16 cellular contexts compared by ENCODE assay signal in the genomic region with DNA sequence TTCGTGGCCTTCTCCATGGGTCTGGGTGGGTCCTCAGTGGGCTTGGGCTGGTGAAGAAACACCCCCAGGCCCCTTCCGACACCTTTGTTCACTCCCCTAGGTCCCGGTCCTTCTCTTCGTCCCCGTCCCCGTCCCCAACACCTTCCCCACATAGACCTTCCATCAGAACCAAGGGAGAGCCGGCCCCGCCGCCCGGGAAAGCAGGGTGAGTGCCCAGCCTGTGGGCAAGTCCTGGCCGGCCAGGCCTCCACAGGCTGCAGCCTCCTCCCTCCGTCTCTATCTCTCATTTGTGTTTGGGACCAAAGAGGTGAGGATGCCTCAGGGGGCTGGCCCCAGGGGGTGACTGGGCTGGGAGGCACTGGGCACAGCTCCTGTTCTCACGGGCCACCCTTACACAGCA. TPM values are rescaled to one million over a fixed set of nuclear protein-coding genes. Genes with fewer than 3 reads are reported as not detected.
DNase-seq lines count a peak whose midpoint lies in the region; ATAC-seq and TF ChIP-seq lines count a peak whose summit lies in the region.
"Had no signal": no experiment of that assay in that cellular context is flagged by ENCODE, and none has a peak within 500 bp of the region (broad histone marks: within the 10 kb centered on the region; RNA-seq: fewer than 3 reads in every experiment).

No MANE protein-coding gene starts in this region.

- CTCF ChIA-PET in activated CD8-positive, alpha-beta T cell treated with anti-CD3 and anti-CD28 coated beads, Interleukin-2, amount 10 ng/mL, durations not matched to agents 7 days and 5 days (lab: Charles Lee), result no interaction called here
- CTCF ChIA-PET in activated CD8-positive, alpha-beta T cell treated with anti-CD3 and anti-CD28 coated beads for 36 hours (lab: Charles Lee), result no interaction called here

- H3K9me3 Mint-ChIP-seq in activated CD8-positive, alpha-beta T cell treated with anti-CD3 and anti-CD28 coated beads, Interleukin-2, amount 10 ng/mL, durations not matched to agents 7 days and 5 days (ENCODE audit: insufficient read depth), result no peaks in the 10 kb centered on the region
- H3K9me3 Mint-ChIP-seq in activated CD8-positive, alpha-beta T cell treated with anti-CD3 and anti-CD28 coated beads for 36 hours, result no peaks in the 10 kb centered on the region
- no peaks in the 10 kb centered on the region for H3K9me3 Mint-ChIP-seq in activated T-helper 17 cell treated with anti-CD3 and anti-CD28 coated beads, Interleukin-2, amount 50 U/mL, for 72 hours
- no peaks in the 10 kb centered on the region for H3K9me3 Mint-ChIP-seq in effector memory CD8-positive, alpha-beta T cell
- H3K9me3 Mint-ChIP-seq in stimulated activated effector memory CD8-positive, alpha-beta T cell treated with anti-CD3 and anti-CD28 coated beads, Interleukin-12 subunit alpha, Interleukin-12 subunit beta, amount 100 ng/mL, for 72 hours, result no peaks in the 10 kb centered on the region
- H3K9me3 Mint-ChIP-seq: H9 had no signal

- no peak for TF ChIP-seq CTCF in activated CD8-positive, alpha-beta T cell treated with anti-CD3 and anti-CD28 coated beads for 36 hours (IDR thresholded peaks at IDR 0.05)
- TF ChIP-seq CTCF in BE2C (IDR thresholded peaks at IDR 0.05; ENCODE audit: low read depth, low read length), result no peak

- H3K4me3 Mint-ChIP-seq in activated CD8-positive, alpha-beta T cell treated with anti-CD3 and anti-CD28 coated beads, Interleukin-2, amount 10 ng/mL, durations not matched to agents 7 days and 5 days, result no peak overlapping the region
- no peak overlapping the region for H3K4me3 Mint-ChIP-seq in activated CD8-positive, alpha-beta T cell treated with anti-CD3 and anti-CD28 coated beads for 36 hours
- no peak overlapping the region for H3K4me3 Mint-ChIP-seq in activated T-helper 17 cell treated with anti-CD3 and anti-CD28 coated beads, Interleukin-2, amount 50 U/mL, for 72 hours
- H3K4me3 Mint-ChIP-seq in effector memory CD8-positive, alpha-beta T cell, result no peak overlapping the region
- no peak overlapping the region for H3K4me3 Mint-ChIP-seq in stimulated activated effector memory CD8-positive, alpha-beta T cell treated with anti-CD3 and anti-CD28 coated beads, Interleukin-12 subunit alpha, Interleukin-12 subunit beta, amount 100 ng/mL, for 72 hours
- H3K4me3 Mint-ChIP-seq: H9 had no signal

- peaks cover 25% of the 10 kb centered on the region for H3K4me1 Mint-ChIP-seq in activated CD8-positive, alpha-beta T cell treated with anti-CD3 and anti-CD28 coated beads, Interleukin-2, amount 10 ng/mL, durations not matched to agents 7 days and 5 days (ENCODE audit: low read depth)
- peaks cover 24% of the 10 kb centered on the region for H3K4me1 Mint-ChIP-seq in activated CD8-positive, alpha-beta T cell treated with anti-CD3 and anti-CD28 coated beads for 36 hours (ENCODE audit: low read depth)
- peaks cover 6% of the 10 kb centered on the region for H3K4me1 Mint-ChIP-seq in activated T-helper 17 cell treated with anti-CD3 and anti-CD28 coated beads, Interleukin-2, amount 50 U/mL, for 72 hours
- H3K4me1 Mint-ChIP-seq in effector memory CD8-positive, alpha-beta T cell (ENCODE audit: low read depth in 2 of 2), result peaks cover 24 to 30% of the 10 kb centered on the region in 2 donors
- H3K4me1 Mint-ChIP-seq in stimulated activated effector memory CD8-positive, alpha-beta T cell treated with anti-CD3 and anti-CD28 coated beads, Interleukin-12 subunit alpha, Interleukin-12 subunit beta, amount 100 ng/mL, for 72 hours, result peaks cover 49% of the 10 kb centered on the region

- no peak for ATAC-seq in activated CD8-positive, alpha-beta T cell treated with anti-CD3 and anti-CD28 coated beads, Interleukin-2, amount 10 ng/mL, durations not matched to agents 7 days and 5 days
- ATAC-seq in activated CD8-positive, alpha-beta T cell treated with anti-CD3 and anti-CD28 coated beads for 36 hours, result no peak
- ATAC-seq in activated T-helper 17 cell treated with anti-CD3 and anti-CD28 coated beads, Interleukin-2, amount 50 U/mL, for 72 hours (replicated peaks), result no peak
- ATAC-seq in effector memory CD8-positive, alpha-beta T cell (replicated peaks), result no peak
- no peak for ATAC-seq in stimulated activated effector memory CD8-positive, alpha-beta T cell treated with anti-CD3 and anti-CD28 coated beads, Interleukin-12 subunit alpha, Interleukin-12 subunit beta, amount 100 ng/mL, for 72 hours
- ATAC-seq: A549 had no signal

- POLR2A ChIA-PET in activated CD8-positive, alpha-beta T cell treated with anti-CD3 and anti-CD28 coated beads, Interleukin-2, amount 10 ng/mL, durations not matched to agents 7 days and 5 days (lab: Charles Lee), result no interaction called here
- POLR2A ChIA-PET in activated CD8-positive, alpha-beta T cell treated with anti-CD3 and anti-CD28 coated beads for 36 hours (lab: Charles Lee), result no interaction called here

- intact Hi-C loops in activated CD8-positive, alpha-beta T cell treated with anti-CD3 and anti-CD28 coated beads for 36 hours (cut with micrococcal nuclease), result no loop called here

- H3K9me3 ChIP-seq in BE2C, result no peaks in the 10 kb centered on the region
- H3K9me3 ChIP-seq: A549; BLaER1 treated with 17β-estradiol and CSF1 and Interleukin-3, amounts not matched to agents 10 nM and 100 nM had no signal

- no peaks in the 10 kb centered on the region for H3K27me3 Mint-ChIP-seq in activated CD8-positive, alpha-beta T cell treated with anti-CD3 and anti-CD28 coated beads, Interleukin-2, amount 10 ng/mL, durations not matched to agents 7 days and 5 days (ENCODE audit: low read depth)
- no peaks in the 10 kb centered on the region for H3K27me3 Mint-ChIP-seq in activated CD8-positive, alpha-beta T cell treated with anti-CD3 and anti-CD28 coated beads for 36 hours
- no peaks in the 10 kb centered on the region for H3K27me3 Mint-ChIP-seq in activated T-helper 17 cell treated with anti-CD3 and anti-CD28 coated beads, Interleukin-2, amount 50 U/mL, for 72 hours
- H3K27me3 Mint-ChIP-seq in effector memory CD8-positive, alpha-beta T cell, result no peaks in the 10 kb centered on the region

- peaks cover 53% of the 10 kb centered on the region for H3K36me3 Mint-ChIP-seq in activated CD8-positive, alpha-beta T cell treated with anti-CD3 and anti-CD28 coated beads, Interleukin-2, amount 10 ng/mL, durations not matched to agents 7 days and 5 days (ENCODE audit: low read depth)
- peaks cover 41% of the 10 kb centered on the region for H3K36me3 Mint-ChIP-seq in activated CD8-positive, alpha-beta T cell treated with anti-CD3 and anti-CD28 coated beads for 36 hours (ENCODE audit: low read depth)
- H3K36me3 Mint-ChIP-seq in activated T-helper 17 cell treated with anti-CD3 and anti-CD28 coated beads, Interleukin-2, amount 50 U/mL, for 72 hours (ENCODE audit: low read depth), result peaks cover 92% of the 10 kb centered on the region
- peaks cover 84% of the 10 kb centered on the region for H3K36me3 Mint-ChIP-seq in effector memory CD8-positive, alpha-beta T cell (ENCODE audit: insufficient read depth)
- peaks cover 95% of the 10 kb centered on the region for H3K36me3 Mint-ChIP-seq in stimulated activated effector memory CD8-positive, alpha-beta T cell treated with anti-CD3 and anti-CD28 coated beads, Interleukin-12 subunit alpha, Interleukin-12 subunit beta, amount 100 ng/mL, for 72 hours

- no peak for DNase-seq in activated CD8-positive, alpha-beta T cell treated with anti-CD3 and anti-CD28 coated beads, Interleukin-2, amount 10 ng/mL, durations not matched to agents 7 days and 5 days
- DNase-seq in activated CD8-positive, alpha-beta T cell treated with anti-CD3 and anti-CD28 coated beads for 36 hours, result no peak
- DNase-seq in effector memory CD8-positive, alpha-beta T cell, result no peak
- no peak for DNase-seq in stimulated activated effector memory CD8-positive, alpha-beta T cell treated with anti-CD3 and anti-CD28 coated beads, Interleukin-12 subunit alpha, Interleukin-12 subunit beta, amount 100 ng/mL, for 72 hours (ENCODE audit: low spot score in 2 of 2)
- DNase-seq in BE2C, result no peak
- no peak for DNase-seq in activated CD8-positive, alpha-beta memory T cell treated with anti-CD3 and anti-CD28 coated beads for 24 hours
- DNase-seq in HT-29 (ENCODE audit: low spot score), result no peak
- DNase-seq: AML-193, DMS153, DMS79, GF-D8, H9 had no signal

- peak overlapping the region; percentile 25 for H3K27ac Mint-ChIP-seq in activated CD8-positive, alpha-beta T cell treated with anti-CD3 and anti-CD28 coated beads, Interleukin-2, amount 10 ng/mL, durations not matched to agents 7 days and 5 days
- H3K27ac Mint-ChIP-seq in activated CD8-positive, alpha-beta T cell treated with anti-CD3 and anti-CD28 coated beads for 36 hours, result no peak overlapping the region
- peak overlapping the region; percentile 72 for H3K27ac Mint-ChIP-seq in activated T-helper 17 cell treated with anti-CD3 and anti-CD28 coated beads, Interleukin-2, amount 50 U/mL, for 72 hours
- peak overlapping the region; percentile 91 to 97 for H3K27ac Mint-ChIP-seq in effector memory CD8-positive, alpha-beta T cell
- H3K27ac Mint-ChIP-seq in stimulated activated effector memory CD8-positive, alpha-beta T cell treated with anti-CD3 and anti-CD28 coated beads, Interleukin-12 subunit alpha, Interleukin-12 subunit beta, amount 100 ng/mL, for 72 hours, result peak overlapping the region; percentile 93
- H3K27ac Mint-ChIP-seq: H9 had no signal

- peaks cover 64% of the 10 kb centered on the region for H3K36me3 ChIP-seq in BE2C

- H3K4me1 ChIP-seq in BE2C, result no peaks in the 10 kb centered on the region
- H3K4me1 ChIP-seq: A549 had no signal

- no peak overlapping the region for H3K4me3 ChIP-seq in BE2C (ENCODE audit: low read depth, low read length)
- H3K4me3 ChIP-seq: A549; BLaER1 treated with 17β-estradiol and CSF1 and Interleukin-3, amounts not matched to agents 10 nM and 100 nM had no signal

- H3K27me3 ChIP-seq in BE2C, result no peaks in the 10 kb centered on the region
- H3K27me3 ChIP-seq: BLaER1 treated with 17β-estradiol and CSF1 and Interleukin-3, amounts not matched to agents 10 nM and 100 nM had no signal

RNA-seq across cellular contexts. Expression of a gene that starts 14.5 kb away (rescaled TPM):
- under 1 TPM in 1 of 2 experiments, not detected in 1; 0.37 TPM for total RNA-seq in activated CD8-positive, alpha-beta T cell treated with anti-CD3 and anti-CD28 coated beads, Interleukin-2, amount 10 ng/mL, durations not matched to agents 7 days and 5 days
- total RNA-seq in activated CD8-positive, alpha-beta T cell treated with anti-CD3 and anti-CD28 coated beads for 36 hours, result under 1 TPM in 1 of 2 experiments, not detected in 1; 0.31 TPM
- total RNA-seq in activated T-helper 17 cell treated with anti-CD3 and anti-CD28 coated beads, Interleukin-2, amount 50 U/mL, for 72 hours, result under 1 TPM; 0.42 to 0.56 TPM
- not detected for polyA plus RNA-seq in BE2C (2012; ENCODE audit: insufficient read depth, insufficient read length, low read depth)
- total RNA-seq in HT-29 (2014; rRNA removed; shearing (Covaris generic)), result 0.28 TPM in 1 of 2 replicates, not detected in the other
- total RNA-seq: Daoy had no signal
- polyA plus RNA-seq: A549 had no signal

RNA-seq across cellular contexts. Expression of a gene that starts 27.0 kb away (rescaled TPM):
- total RNA-seq in activated CD8-positive, alpha-beta T cell treated with anti-CD3 and anti-CD28 coated beads, Interleukin-2, amount 10 ng/mL, durations not matched to agents 7 days and 5 days, result 100 to 1,000 TPM; 568 to 599 TPM
- 100 to 1,000 TPM; 230 to 236 TPM for total RNA-seq in activated CD8-positive, alpha-beta T cell treated with anti-CD3 and anti-CD28 coated beads for 36 hours
- 100 to 1,000 TPM; 242 to 290 TPM for total RNA-seq in activated T-helper 17 cell treated with anti-CD3 and anti-CD28 coated beads, Interleukin-2, amount 50 U/mL, for 72 hours
- 154 TPM for polyA plus RNA-seq in BE2C (2012; ENCODE audit: insufficient read depth, insufficient read length, low read depth)
- 1,584 and 1,604 TPM in 2 replicates for total RNA-seq in HT-29 (2014; rRNA removed; shearing (Covaris generic))

RNA-seq across cellular contexts. Expression of a gene that starts 39.0 kb away (rescaled TPM):
- 10 to 100 TPM; 86.0 to 96.1 TPM for total RNA-seq in activated CD8-positive, alpha-beta T cell treated with anti-CD3 and anti-CD28 coated beads, Interleukin-2, amount 10 ng/mL, durations not matched to agents 7 days and 5 days
- total RNA-seq in activated CD8-positive, alpha-beta T cell treated with anti-CD3 and anti-CD28 coated beads for 36 hours, result 10 to 100 TPM; 83.1 to 89.9 TPM
- total RNA-seq in activated T-helper 17 cell treated with anti-CD3 and anti-CD28 coated beads, Interleukin-2, amount 50 U/mL, for 72 hours, result 10 to 100 TPM; 84.3 to 93.2 TPM
- polyA plus RNA-seq in BE2C (2012; ENCODE audit: insufficient read depth, insufficient read length, low read depth), result 80.6 TPM
- 100 and 109 TPM in 2 replicates for total RNA-seq in HT-29 (2014; rRNA removed; shearing (Covaris generic))

RNA-seq across cellular contexts. Expression of a gene that starts 53.7 kb away (rescaled TPM):
- total RNA-seq in activated CD8-positive, alpha-beta T cell treated with anti-CD3 and anti-CD28 coated beads, Interleukin-2, amount 10 ng/mL, durations not matched to agents 7 days and 5 days, result 10 to 100 TPM; 80.9 to 90.0 TPM
- 10 to 100 TPM; 67.7 to 73.5 TPM for total RNA-seq in activated CD8-positive, alpha-beta T cell treated with anti-CD3 and anti-CD28 coated beads for 36 hours
- total RNA-seq in activated T-helper 17 cell treated with anti-CD3 and anti-CD28 coated beads, Interleukin-2, amount 50 U/mL, for 72 hours, result 100 to 1,000 TPM; 103 TPM
- 108 TPM for polyA plus RNA-seq in BE2C (2012; ENCODE audit: insufficient read depth, insufficient read length, low read depth)
- 20.2 and 28.9 TPM in 2 replicates for total RNA-seq in HT-29 (2014; rRNA removed; shearing (Covaris generic))
